Comparison of ENCODE assay signal across 21 cellular contexts in genomic region chr2:36952748-36953197, GRCh38. TPM values are rescaled to one million over a fixed set of nuclear protein-coding genes. Genes with fewer than 3 reads are reported as not detected.
DNase-seq lines count a peak whose midpoint lies in the region; ATAC-seq, FAIRE-seq and TF ChIP-seq lines count a peak whose summit lies in the region.
"Had no signal": no experiment of that assay in that cellular context is flagged by ENCODE, and none has a peak within 500 bp of the region (broad histone marks: within the 10 kb centered on the region; RNA-seq: fewer than 3 reads in every experiment).

No MANE protein-coding gene starts in this region.

- no peak overlapping the region for H3K4me3 ChIP-seq in bronchial epithelial cell (ENCODE audit: low read depth, low read length)
- H3K4me3 ChIP-seq in suprapubic skin = no peak overlapping the region
- H3K4me3 ChIP-seq: SK-N-MC, thyroid gland had no signal

- H3K9me3 ChIP-seq in suprapubic skin = no peaks in the 10 kb centered on the region
- H3K9me3 ChIP-seq: thyroid gland had no signal

- H3K36me3 ChIP-seq in bronchial epithelial cell (ENCODE audit: control insufficient read depth, insufficient read depth, low read length) = peaks cover 1% of the 10 kb centered on the region
- H3K36me3 ChIP-seq in suprapubic skin = no peaks in the 10 kb centered on the region
- H3K36me3 ChIP-seq: thyroid gland had no signal

- no peak for TF ChIP-seq POLR2A in suprapubic skin (IDR thresholded peaks at IDR 0.05)

- TF ChIP-seq CTCF in bronchial epithelial cell (IDR thresholded peaks at IDR 0.05; ENCODE audit: insufficient read depth, low read length, severe bottlenecking) (no peak), suprapubic skin (IDR thresholded peaks at IDR 0.05) (no peak)

- DNase-seq in SIG-M5 treated with dmso at 0.1 percent for 504 hours (lab: John Stamatoyannopoulos, UW; ENCODE audit: unreplicated experiment) (peak; percentile 27), SIG-M5 (lab: John Stamatoyannopoulos, UW) (no peak), bronchial epithelial cell (ENCODE audit: low read depth) (peak; percentile 88), kidney tubule cell (ENCODE audit: low spot score) (peak; percentile 73), suprapubic skin (ENCODE audit: low spot score in 2 of 2) (no peak), NCI-H1048 (lab: John Stamatoyannopoulos, UW) (no peak)
- DNase-seq: activated CD4-positive, alpha-beta memory T cell treated with anti-CD3 and anti-CD28 coated beads, Interleukin-2, amount 10 ng/mL, durations not matched to agents 7 days and 5 days; DMS79; effector CD8-positive, alpha-beta T cell; midbrain; NCI-H1930; NCI-H510A; stimulated activated CD4-positive, alpha-beta T cell treated with anti-CD3 and anti-CD28 coated beads, Interleukin-4, amount 100 ng/mL, for 1 hour; stimulated activated CD8-positive, alpha-beta memory T cell treated with anti-CD3 and anti-CD28 coated beads, Interleukin-4, amount 100 ng/mL, for 48 hours had no signal

- FAIRE-seq in bronchial epithelial cell (lab: Jason Lieb, UNC) = no peak
- FAIRE-seq: frontal cortex had no signal

- no peak for TF ChIP-seq EP300 in suprapubic skin (IDR thresholded peaks at IDR 0.05)

- no peaks in the 10 kb centered on the region for H3K27me3 ChIP-seq in bronchial epithelial cell (ENCODE audit: control insufficient read depth, insufficient read depth, low read length)
- H3K27me3 ChIP-seq in suprapubic skin = no peaks in the 10 kb centered on the region
- H3K27me3 ChIP-seq: thyroid gland had no signal

- H3K27ac ChIP-seq in suprapubic skin = peak overlapping the region; percentile 61
- H3K27ac ChIP-seq: 22Rv1, C4-2B, SK-N-MC, thyroid gland had no signal

- peaks cover 31% of the 10 kb centered on the region for H3K4me1 ChIP-seq in suprapubic skin

- ATAC-seq in GM21717 (IDR thresholded peaks at IDR 0.05; ENCODE audit: unreplicated experiment) (no peak), GM19328 (IDR thresholded peaks at IDR 0.05; ENCODE audit: unreplicated experiment) (no peak)

- WGBS in suprapubic skin = 61% methylated on average over 3 of the region's 3 CpGs

RNA-seq across cellular contexts. Expression of gene STRN, which starts 13.6 kb away (rescaled TPM):
- total RNA-seq in bronchial epithelial cell = 19.2 and 26.2 TPM in 2 replicates
- 10 to 100 TPM; 28.6 to 39.6 (median 37.5) TPM for total RNA-seq in suprapubic skin

Comparison
In these comparisons a context has a peak if more than half of its experiments do, and no peak if none do; other contexts are left out.
1. DNase-seq: peak in SIG-M5 treated with dmso at 0.1 percent for 504 hours (single experiment), bronchial epithelial cell (single experiment) and kidney tubule cell (single experiment); none in SIG-M5 (single experiment), suprapubic skin (0 of 2) and NCI-H1048 (single experiment).